In genomic region chr10:72243822-72244437, GRCh38 we compare ENCODE assay signal across 8 cellular contexts. TPM values are rescaled to one million over a fixed set of nuclear protein-coding genes. Genes with fewer than 3 reads are reported as not detected.
DNase-seq lines count a peak whose midpoint lies in the region; ATAC-seq lines count a peak whose summit lies in the region.

No MANE protein-coding gene starts in this region.

- H3K9me3 Mint-ChIP-seq in memory B cell = no peaks in the 10 kb centered on the region

- H3K27ac ChIP-seq in urinary bladder (ENCODE audit: low read depth) = peak overlapping the region; percentile 66
- H3K27ac ChIP-seq in effector memory CD4-positive, alpha-beta T cell (ENCODE audit: insufficient read depth, low read length, poor library complexity, severe bottlenecking) = no peak overlapping the region

- 37% methylated on average over 11 of the region's 11 CpGs for WGBS in urinary bladder

- ATAC-seq in memory B cell (ENCODE audit: low read depth) (no peak), HG03139 (IDR thresholded peaks at IDR 0.05; ENCODE audit: unreplicated experiment) (no peak)

- H3K4me3 ChIP-seq in urinary bladder (ENCODE audit: low read depth, low read length) = no peak overlapping the region
- no peak overlapping the region for H3K4me3 ChIP-seq in effector memory CD4-positive, alpha-beta T cell (ENCODE audit: insufficient read depth, low read depth, low read length, poor library complexity, severe bottlenecking)

- H3K27me3 ChIP-seq in effector memory CD4-positive, alpha-beta T cell (replicated peaks; ENCODE audit: control insufficient read depth, insufficient read depth, low read length, poor library complexity, severe bottlenecking) = no peaks in the 10 kb centered on the region

- no peaks in the 10 kb centered on the region for H3K27me3 Mint-ChIP-seq in memory B cell

- peaks cover 53% of the 10 kb centered on the region for H3K4me1 Mint-ChIP-seq in memory B cell

- DNase-seq in EH (ENCODE audit: low read depth) (peak; percentile 97), NCI-H2227 treated with DMSO at 0.1 percent for 48 hours (lab: John Stamatoyannopoulos, UW) (peak; percentile 29), cerebellar cortex (ENCODE audit: low spot score) (peak; percentile 48), memory B cell (ENCODE audit: low spot score in 2 of 2) (no peak)
- no peak for DNase-seq in effector memory CD4-positive, alpha-beta T cell
- no peak for DNase-seq in stimulated activated CD4-positive, alpha-beta T cell treated with anti-CD3 and anti-CD28 coated beads, Interleukin-15, amount 100 ng/mL, for 24 hours

- peaks cover 5% of the 10 kb centered on the region for H3K4me1 ChIP-seq in urinary bladder (ENCODE audit: insufficient read depth)
- H3K4me1 ChIP-seq in effector memory CD4-positive, alpha-beta T cell (ENCODE audit: control insufficient read depth, insufficient read depth, low read length, poor library complexity, severe bottlenecking) = peaks cover 58% of the 10 kb centered on the region

- no peak overlapping the region for H3K4me3 Mint-ChIP-seq in memory B cell

- no peaks in the 10 kb centered on the region for H3K9me3 ChIP-seq in effector memory CD4-positive, alpha-beta T cell (ENCODE audit: control insufficient read depth, low read length)

- H3K36me3 ChIP-seq in urinary bladder (ENCODE audit: insufficient read depth) = no peaks in the 10 kb centered on the region
- H3K36me3 ChIP-seq in effector memory CD4-positive, alpha-beta T cell (ENCODE audit: control insufficient read depth, insufficient read depth, low read length) = no peaks in the 10 kb centered on the region

- no peaks in the 10 kb centered on the region for H3K36me3 Mint-ChIP-seq in memory B cell

- peak overlapping the region; percentile 62 for H3K27ac Mint-ChIP-seq in memory B cell

RNA-seq across cellular contexts. Expression of gene ASCC1, which starts 27.9 kb away (rescaled TPM):
- 33.5 TPM for total RNA-seq in urinary bladder
- 29.7 TPM for polyA plus RNA-seq in urinary bladder

RNA-seq across cellular contexts. Expression of gene ANAPC16, which starts 28.1 kb away (rescaled TPM):
- total RNA-seq in urinary bladder = 82.4 TPM
- 157 TPM for polyA plus RNA-seq in urinary bladder

RNA-seq across cellular contexts. Expression of gene DDIT4, which starts 29.8 kb away (rescaled TPM):
- total RNA-seq in urinary bladder = 137 TPM
- 277 TPM for polyA plus RNA-seq in urinary bladder

Comparison
In these comparisons a context has a peak if more than half of its experiments do, and no peak if none do; other contexts are left out.
1. DNase-seq: peak in EH (single experiment), NCI-H2227 treated with DMSO at 0.1 percent for 48 hours (single experiment) and cerebellar cortex (single experiment); none in memory B cell (0 of 2), effector memory CD4-positive, alpha-beta T cell (0 of 3) and stimulated activated CD4-positive, alpha-beta T cell treated with anti-CD3 and anti-CD28 coated beads, Interleukin-15, amount 100 ng/mL, for 24 hours (single experiment).